9 cellular contexts compared by ENCODE assay signal in genomic region chr10:101050206-101051069, GRCh38. TPM values are rescaled to one million over a fixed set of nuclear protein-coding genes. Genes with fewer than 3 reads are reported as not detected.
DNase-seq lines count a peak whose midpoint lies in the region; ATAC-seq, FAIRE-seq and TF ChIP-seq lines count a peak whose summit lies in the region.
"Had no signal": no experiment of that assay in that cellular context is flagged by ENCODE, and none has a peak within 500 bp of the region (broad histone marks: within the 10 kb centered on the region; RNA-seq: fewer than 3 reads in every experiment).

No MANE protein-coding gene starts in this region.

- intact Hi-C loops in GM12878 (cut with micrococcal nuclease; ENCODE audit: unreplicated experiment): no loop called here

- H3K27ac Mint-ChIP-seq in immature natural killer cell: peak overlapping the region in 1 of 6 donors; percentile 45

- no peak for TF ChIP-seq POLR2A in GM12878 (IDR thresholded peaks at IDR 0.05; ENCODE audit: low read depth, low read length)

- peaks cover 7 to 20% (median 9%) of the 10 kb centered on the region in 3 donors for H3K27me3 Mint-ChIP-seq in immature natural killer cell (ENCODE audit: low read depth in 3 of 3)

- peak; percentile 85 to 88 (median 87) for TF ChIP-seq CTCF in GM12878 (IDR thresholded peaks at IDR 0.05 in 2 of 3, conservative IDR thresholded peaks at IDR 0.05 in 1 of 3; ENCODE audit: control insufficient read depth in 2 of 3, extremely low read depth in 1 of 3, insufficient read depth in 1 of 3, low read depth in 3 of 3, low read length in 3 of 3)

- RAD21 ChIA-PET in GM12878 (lab: Charles Lee; ENCODE audit: unreplicated experiment): interaction anchor here (1.0 to 3.4 kb wide), 11 partner anchors 8 to 92 kb away, joined by 4 to 44 read pairs (median 7); partner anchors contain the start of genes KAZALD1, PDZD7 and SFXN3

- H3K36me3 ChIP-seq in MG63 (peaks cover under 1% of the 10 kb centered on the region; the same call in 1 of the 2 replicates), GM12878 (ENCODE audit: control insufficient read depth in 2 of 2, insufficient read depth in 2 of 2, low read length in 1 of 2) (no peaks in the 10 kb centered on the region)

- peaks cover 8% of the 10 kb centered on the region for H3K4me1 ChIP-seq in GM12878 (ENCODE audit: control insufficient read depth, insufficient read depth, low read length)

- H3K9me3 ChIP-seq in MG63 (no peaks in the 10 kb centered on the region), GM12878 (replicated peaks; ENCODE audit: control insufficient read depth, insufficient read depth, low read length) (no peaks in the 10 kb centered on the region)

- no peak overlapping the region for H3K27ac ChIP-seq in GM12878 (ENCODE audit: control insufficient read depth, insufficient read depth)
- H3K27ac ChIP-seq: skin epidermis had no signal

- POLR2A ChIA-PET in GM12878 (lab: Charles Lee): interaction anchor here (0.9 to 3.1 kb wide), 4 partner anchors 7 to 92 kb away, joined by 3 to 30 read pairs (median 6); partner anchors contain the start of genes KAZALD1, PDZD7 and SFXN3

- peak overlapping the region; percentile 88 for H2AFZ ChIP-seq in GM12878 (ENCODE audit: control insufficient read depth, low read depth, low read length)

- no peaks in the 10 kb centered on the region for H3K27me3 ChIP-seq in MG63
- peaks cover 0 to 1% of the 10 kb centered on the region in 2 experiments; a peak in 2 of 4 replicates for H3K27me3 ChIP-seq in GM12878 (replicated peaks in 1 of 2; ENCODE audit: control insufficient read depth in 2 of 2, insufficient read depth in 2 of 2, low read length in 1 of 2)

- no peak for FAIRE-seq in GM12878 (lab: Jason Lieb, UNC)

- peaks cover 4 to 10% of the 10 kb centered on the region in 2 donors for H3K4me1 Mint-ChIP-seq in immature natural killer cell

- SMC1A ChIA-PET in GM12878 (lab: Charles Lee; ENCODE audit: uncharacterized antibody, unreplicated experiment): interaction anchor here (0.6 to 4.0 kb wide), 10 partner anchors 8 to 92 kb away, joined by 3 to 30 read pairs (median 5); partner anchors contain the start of gene KAZALD1

- peak; percentile 65 for TF ChIP-seq RAD21 in GM12878 (IDR thresholded peaks at IDR 0.05; ENCODE audit: insufficient read depth, low read depth, low read length)

- H3K79me2 ChIP-seq in GM12878 (ENCODE audit: control insufficient read depth, insufficient read depth, low read length): peaks cover 4% of the 10 kb centered on the region; the same call in 1 of the 2 replicates

- H3K4me3 Mint-ChIP-seq in immature natural killer cell: peak overlapping the region in 3 of 5 donors; percentile 38 to 48 (median 46)

- no peak for TF ChIP-seq EP300 in GM12878 (IDR thresholded peaks at IDR 0.05; ENCODE audit: borderline replicate concordance in 1 of 2, control insufficient read depth in 1 of 2, low read depth in 2 of 2, low read length in 2 of 2)

- H3K4me2 ChIP-seq in GM12878 (ENCODE audit: control insufficient read depth, insufficient read depth): peak overlapping the region; percentile 77

- H4K20me1 ChIP-seq in GM12878 (ENCODE audit: control insufficient read depth, insufficient read depth): no peaks in the 10 kb centered on the region

- no peak overlapping the region for H3K9ac ChIP-seq in GM12878 (ENCODE audit: control insufficient read depth, insufficient read depth, low read length)

- no peaks in the 10 kb centered on the region for H3K9me3 Mint-ChIP-seq in immature natural killer cell

- in situ Hi-C loops in ACHN (cut with HindIII; ENCODE audit: low pct_ligation_motif_present, low pct_unique_long_range_greater_than_20kb, low sequenced_read_pairs) (no loop called here), GM12878 (cut with MboI) (no loop called here)

- DNase-seq in ACHN: peak; percentile 77
- peak; percentile 60 for DNase-seq in MG63
- peak; percentile 81 for DNase-seq in T-helper 9 cell
- DNase-seq in GM12878 (ENCODE audit: low read depth, low spot score): no peak
- peak; percentile 64 to 70 (median 69) for DNase-seq in immature natural killer cell
- DNase-seq in stimulated activated CD4-positive, alpha-beta T cell treated with anti-CD3 and anti-CD28 coated beads, Interleukin-1b, Interleukin-23, amount 100 ng/mL, for 48 hours: peak; percentile 74

- ATAC-seq in GM19043 (IDR thresholded peaks at IDR 0.05; ENCODE audit: low read depth, unreplicated experiment) (peak; percentile 72), GM12878 (peak; percentile 97), HG03457 (IDR thresholded peaks at IDR 0.05; ENCODE audit: unreplicated experiment) (no peak)

- CTCF ChIA-PET in GM12878 (lab: Yijun Ruan, JAX): interaction anchor here (0.5 to 24.4 kb wide), 26 partner anchors 1 to 654 kb away, joined by 3 to 885 read pairs (median 4); partner anchors contain the start of genes KAZALD1, PDZD7 and SFXN3

- 11% methylated on average over 35 of the region's 42 CpGs for WGBS in GM12878 (ENCODE audit: insufficient coverage, insufficient replicate concordance, low lambda C conversion rate, missing lambda C conversion rate)

- no TSS peak for BruUV-seq in GM12878 (replicated peaks; lab: Mats Ljungman, UMichigan)

- H3K4me3 ChIP-seq in MG63 (0 out of 2 replicates have a peak overlapping the region, but pooled peaks have one; percentile 10), GM12878 (peak overlapping the region; percentile 56; the same call in 1 of the 2 replicates)
- H3K4me3 ChIP-seq: skin epidermis had no signal

- H3K36me3 Mint-ChIP-seq in immature natural killer cell: no peaks in the 10 kb centered on the region

RNA-seq across cellular contexts. Expression of gene KAZALD1, which starts 11.4 kb away (rescaled TPM):
- 27.7 and 54.4 TPM in 2 replicates for total RNA-seq in MG63 (2014; rRNA removed; shearing (Covaris generic); ENCODE audit: low replicate concordance)
- total RNA-seq in GM12878 (2013; cell fraction: nucleolus; rRNA removed): 4.8 and 6.2 TPM in 2 replicates
- 2.3 and 2.8 TPM in 2 replicates for total RNA-seq in GM12878 (2014; rRNA removed)
- 2.1 and 3.3 TPM in 2 replicates for total RNA-seq in GM12878 (2014; rRNA removed; fragmentation: Illumina TruSeq; extraction: Trizol)
- 4.3 and 4.7 TPM in 2 replicates for total RNA-seq in GM12878 (2021)
- polyA plus RNA-seq in GM12878 (2011; ENCODE audit: low read depth): 0.58 TPM
- polyA plus RNA-seq in GM12878 (2011; rRNA removed): 1.1 and 2.2 TPM in 2 replicates
- 2.7 and 4.4 TPM in 2 replicates for polyA plus RNA-seq in GM12878 (2011; cell fraction: cytosol; rRNA removed)
- polyA plus RNA-seq in GM12878 (2011; cell fraction: nucleus; rRNA removed): 7.6 and 12.3 TPM in 2 replicates
- polyA plus RNA-seq in GM12878 (2012): 0.80 and 1.7 TPM in 2 replicates
- polyA plus RNA-seq in GM12878 (2014; fragmentation: Illumina TruSeq; extraction: Trizol): 0.90 and 1.0 TPM in 2 replicates
- under 1 TPM; 0.10 to 0.26 TPM for polyA plus RNA-seq in GM12878 (2014; fragmentation: Nextera tagmentation; extraction: Ambion mirVana)
- polyA plus RNA-seq in GM12878 (2014; rRNA removed): 3.1 and 3.5 TPM in 2 replicates
- 1 to 10 TPM; 1.0 to 1.7 TPM for polyA plus RNA-seq in GM12878 (2016; fragmentation: Nextera tagmentation; extraction: Ambion mirVana)
- polyA minus RNA-seq in GM12878 (2011; rRNA and poly(A)+ RNA removed): 1.2 and 4.7 TPM in 2 replicates
- 1.6 and 4.1 TPM in 2 replicates for polyA minus RNA-seq in GM12878 (2011; cell fraction: cytosol; rRNA and poly(A)+ RNA removed)
- polyA minus RNA-seq in GM12878 (2011; cell fraction: nucleus; rRNA and poly(A)+ RNA removed): 6.9 and 15.1 TPM in 2 replicates
- polyA plus RNA-seq in immature natural killer cell: not detected

RNA-seq across cellular contexts. Expression of gene SFXN3, which starts 19.4 kb away (rescaled TPM):
- total RNA-seq in MG63 (2014; rRNA removed; shearing (Covaris generic); ENCODE audit: low replicate concordance): 27.4 and 38.5 TPM in 2 replicates
- 10.8 and 13.6 TPM in 2 replicates for total RNA-seq in GM12878 (2013; cell fraction: nucleolus; rRNA removed)
- total RNA-seq in GM12878 (2014; rRNA removed) (1.1 and 1.2 TPM in 2 replicates), GM12878 (2014; rRNA removed; fragmentation: Illumina TruSeq; extraction: Trizol) (0.63 and 1.1 TPM in 2 replicates), GM12878 (2021) (1.0 and 1.2 TPM in 2 replicates)
- polyA plus RNA-seq in GM12878 (2011; ENCODE audit: low read depth): 1.1 TPM
- polyA plus RNA-seq in GM12878 (2011; rRNA removed) (8.7 and 11.3 TPM in 2 replicates), GM12878 (2014; fragmentation: Illumina TruSeq; extraction: Trizol) (1.3 and 1.7 TPM in 2 replicates), GM12878 (2014; fragmentation: Nextera tagmentation; extraction: Ambion mirVana) (under 1 TPM; 0.05 to 0.44 TPM), GM12878 (2014; rRNA removed) (1.7 and 2.5 TPM in 2 replicates), GM12878 (2016; fragmentation: Nextera tagmentation; extraction: Ambion mirVana) (1 to 10 TPM in 1 of 2 experiments, under 1 TPM in 1; 0.56 to 1.2 TPM), immature natural killer cell (10 to 100 TPM; 18.2 to 23.0 (median 22.0) TPM)
- 14.5 and 15.4 TPM in 2 replicates for polyA plus RNA-seq in GM12878 (2011; cell fraction: cytosol; rRNA removed)
- polyA plus RNA-seq in GM12878 (2011; cell fraction: nucleus; rRNA removed): 29.3 and 42.3 TPM in 2 replicates
- polyA plus RNA-seq in GM12878 (2012): 1.7 and 4.3 TPM in 2 replicates
- 4.9 and 11.1 TPM in 2 replicates for polyA minus RNA-seq in GM12878 (2011; rRNA and poly(A)+ RNA removed)
- 7.1 and 11.8 TPM in 2 replicates for polyA minus RNA-seq in GM12878 (2011; cell fraction: cytosol; rRNA and poly(A)+ RNA removed)
- 6.2 and 6.5 TPM in 2 replicates for polyA minus RNA-seq in GM12878 (2011; cell fraction: nucleus; rRNA and poly(A)+ RNA removed)

RNA-seq across cellular contexts. Expression of gene PDZD7, which starts 19.5 kb away (rescaled TPM):
- total RNA-seq in MG63 (2014; rRNA removed; shearing (Covaris generic); ENCODE audit: low replicate concordance): 1.4 and 2.5 TPM in 2 replicates
- not detected in 2 replicates for total RNA-seq in GM12878 (2013; cell fraction: nucleolus; rRNA removed)
- total RNA-seq in GM12878 (2014; rRNA removed) (not detected in 2 replicates), GM12878 (2014; rRNA removed; fragmentation: Illumina TruSeq; extraction: Trizol) (not detected in 2 replicates), GM12878 (2021) (not detected in 2 replicates)
- not detected for polyA plus RNA-seq in GM12878 (2011; ENCODE audit: low read depth)
- polyA plus RNA-seq in GM12878 (2011; rRNA removed) (0.01 TPM in 1 of 2 replicates, not detected in the other), GM12878 (2014; fragmentation: Illumina TruSeq; extraction: Trizol) (0.03 TPM in 1 of 2 replicates, not detected in the other), GM12878 (2014; fragmentation: Nextera tagmentation; extraction: Ambion mirVana) (not detected), GM12878 (2014; rRNA removed) (0.03 TPM in 1 of 2 replicates, not detected in the other), GM12878 (2016; fragmentation: Nextera tagmentation; extraction: Ambion mirVana) (under 1 TPM in 1 of 2 experiments, not detected in 1; 0.20 TPM), immature natural killer cell (1 to 10 TPM in 1 of 3 donors, under 1 TPM in 1, not detected in 1; 0.28 to 1.1 TPM)
- 0.01 and 0.02 TPM in 2 replicates for polyA plus RNA-seq in GM12878 (2011; cell fraction: cytosol; rRNA removed)
- 0.04 and 0.07 TPM in 2 replicates for polyA plus RNA-seq in GM12878 (2011; cell fraction: nucleus; rRNA removed)
- polyA plus RNA-seq in GM12878 (2012): 0.03 TPM in 1 of 2 replicates, not detected in the other
- not detected in 2 replicates for polyA minus RNA-seq in GM12878 (2011; rRNA and poly(A)+ RNA removed)
- polyA minus RNA-seq in GM12878 (2011; cell fraction: cytosol; rRNA and poly(A)+ RNA removed): not detected in 2 replicates
- polyA minus RNA-seq in GM12878 (2011; cell fraction: nucleus; rRNA and poly(A)+ RNA removed): 0.12 TPM in 1 of 2 replicates, not detected in the other

RNA-seq across cellular contexts. Expression of gene LZTS2, which starts 50.8 kb away (rescaled TPM):
- 60.9 and 64.4 TPM in 2 replicates for total RNA-seq in MG63 (2014; rRNA removed; shearing (Covaris generic); ENCODE audit: low replicate concordance)
- total RNA-seq in GM12878 (2013; cell fraction: nucleolus; rRNA removed): 33.5 and 42.4 TPM in 2 replicates
- total RNA-seq in GM12878 (2014; rRNA removed) (6.2 and 6.7 TPM in 2 replicates), GM12878 (2014; rRNA removed; fragmentation: Illumina TruSeq; extraction: Trizol) (3.8 and 3.9 TPM in 2 replicates), GM12878 (2021) (12.2 and 13.4 TPM in 2 replicates)
- 3.1 TPM for polyA plus RNA-seq in GM12878 (2011; ENCODE audit: low read depth)
- polyA plus RNA-seq in GM12878 (2011; rRNA removed) (7.1 and 11.2 TPM in 2 replicates), GM12878 (2014; fragmentation: Illumina TruSeq; extraction: Trizol) (1.7 and 3.0 TPM in 2 replicates), GM12878 (2014; fragmentation: Nextera tagmentation; extraction: Ambion mirVana) (under 1 TPM; 0.08 to 0.37 TPM), GM12878 (2014; rRNA removed) (9.9 and 11.9 TPM in 2 replicates), GM12878 (2016; fragmentation: Nextera tagmentation; extraction: Ambion mirVana) (1 to 10 TPM; 7.7 to 7.9 TPM), immature natural killer cell (10 to 100 TPM in 1 of 3 donors, 1 to 10 TPM in 2; 5.8 to 13.1 (median 7.1) TPM)
- polyA plus RNA-seq in GM12878 (2011; cell fraction: cytosol; rRNA removed): 21.4 and 22.7 TPM in 2 replicates
- 73.4 and 102 TPM in 2 replicates for polyA plus RNA-seq in GM12878 (2011; cell fraction: nucleus; rRNA removed)
- polyA plus RNA-seq in GM12878 (2012): 9.3 and 11.8 TPM in 2 replicates
- polyA minus RNA-seq in GM12878 (2011; rRNA and poly(A)+ RNA removed): 6.1 and 17.8 TPM in 2 replicates
- 6.3 and 9.9 TPM in 2 replicates for polyA minus RNA-seq in GM12878 (2011; cell fraction: cytosol; rRNA and poly(A)+ RNA removed)
- 14.6 and 21.9 TPM in 2 replicates for polyA minus RNA-seq in GM12878 (2011; cell fraction: nucleus; rRNA and poly(A)+ RNA removed)
